Comparison of ENCODE assay signal across 11 cellular contexts in the genomic region with DNA sequence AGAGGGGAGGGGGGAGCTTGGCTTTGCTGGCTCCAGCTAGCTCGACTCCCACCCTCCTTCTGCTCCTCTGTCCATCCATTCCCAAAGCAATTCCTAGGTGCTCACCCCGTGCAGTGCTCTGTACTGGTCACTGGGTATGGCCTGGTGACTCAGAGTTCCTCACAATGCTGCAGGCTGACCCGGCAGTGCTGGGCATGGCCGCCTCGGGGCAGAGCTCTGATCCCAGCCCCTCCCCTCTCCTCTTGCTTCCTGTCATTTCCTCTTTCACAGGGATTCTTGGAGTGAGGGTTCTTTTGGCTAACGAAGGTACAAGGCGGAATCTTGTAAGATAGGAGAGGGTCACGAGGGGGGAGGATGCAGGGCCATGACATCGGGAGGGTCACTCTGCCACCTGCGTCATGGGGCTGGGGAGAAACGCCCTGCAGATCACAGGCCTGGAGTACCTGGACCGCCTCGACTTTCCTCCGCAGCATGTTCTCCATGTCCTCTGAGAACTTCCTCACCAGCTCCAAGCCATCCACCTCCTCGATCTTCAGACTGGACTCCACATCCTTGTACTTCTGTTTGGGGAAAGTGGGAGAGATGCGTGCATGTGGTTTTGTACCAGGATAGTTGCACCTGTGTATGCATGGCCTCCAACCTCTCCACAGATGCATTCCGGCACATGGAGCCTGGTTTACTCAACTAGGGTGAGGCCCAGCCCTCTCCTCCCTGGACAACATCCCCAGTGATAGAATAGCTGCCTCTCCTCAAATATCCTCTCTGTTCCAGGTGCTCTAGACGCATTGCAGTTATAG. TPM values are rescaled to one million over a fixed set of nuclear protein-coding genes. Genes with fewer than 3 reads are reported as not detected.
DNase-seq lines count a peak whose midpoint lies in the region; ATAC-seq and TF ChIP-seq lines count a peak whose summit lies in the region.
"Had no signal": no experiment of that assay in that cellular context is flagged by ENCODE, and none has a peak within 500 bp of the region (broad histone marks: within the 10 kb centered on the region; RNA-seq: fewer than 3 reads in every experiment).

No MANE protein-coding gene starts in this region.

- H3K9ac ChIP-seq in IMR-90 (ENCODE audit: low read depth, low read length): no peak overlapping the region
- no peak overlapping the region for H3K9ac ChIP-seq in skeletal muscle tissue (ENCODE audit: low read depth in 1 of 3, low read length in 3 of 3)

- no peak overlapping the region for H2BK15ac ChIP-seq in IMR-90 (ENCODE audit: low read depth, low read length)

- no peak overlapping the region for H3K27ac Mint-ChIP-seq in activated CD4-positive, alpha-beta T cell treated with anti-CD3 and anti-CD28 coated beads for 36 hours
- H3K27ac Mint-ChIP-seq in activated naive CD4-positive, alpha-beta T cell treated with anti-CD3 and anti-CD28 coated beads for 36 hours: no peak overlapping the region

- peaks cover under 1% of the 10 kb centered on the region for H3K9me3 Mint-ChIP-seq in activated CD4-positive, alpha-beta T cell treated with anti-CD3 and anti-CD28 coated beads for 36 hours (ENCODE audit: low read depth)
- H3K9me3 Mint-ChIP-seq in activated naive CD4-positive, alpha-beta T cell treated with anti-CD3 and anti-CD28 coated beads for 36 hours: no peaks in the 10 kb centered on the region

- POLR2A ChIA-PET in activated CD4-positive, alpha-beta T cell treated with anti-CD3 and anti-CD28 coated beads for 36 hours (lab: Charles Lee): no interaction called here
- POLR2A ChIA-PET in IMR-90 (lab: Charles Lee; ENCODE audit: unreplicated experiment): no interaction called here

- H3K56ac ChIP-seq in IMR-90 (ENCODE audit: extremely low read depth, insufficient read depth, low read length): no peak overlapping the region

- peak overlapping the region; percentile 70 for H2AFZ ChIP-seq in IMR-90 (replicated peaks; ENCODE audit: low read length, poor library complexity)

- H3K27ac ChIP-seq in IMR-90 (ENCODE audit: insufficient read depth, low read length) (no peak overlapping the region), skeletal muscle tissue (ENCODE audit: low read depth, low read length) (peak overlapping the region; percentile 74), heart left ventricle (no peak overlapping the region)
- H3K27ac ChIP-seq: ascending aorta, suprapubic skin had no signal

- H3K27me3 Mint-ChIP-seq in activated CD4-positive, alpha-beta T cell treated with anti-CD3 and anti-CD28 coated beads for 36 hours: peaks cover 8% of the 10 kb centered on the region
- H3K27me3 Mint-ChIP-seq in activated naive CD4-positive, alpha-beta T cell treated with anti-CD3 and anti-CD28 coated beads for 36 hours (ENCODE audit: low read depth): peaks cover 2% of the 10 kb centered on the region

- H2AK9ac ChIP-seq in IMR-90 (replicated peaks; ENCODE audit: low read depth, low read length, poor library complexity): peak overlapping the region; percentile 70

- intact Hi-C loops in activated CD4-positive, alpha-beta T cell treated with anti-CD3 and anti-CD28 coated beads for 36 hours (cut with DNase I, micrococcal nuclease): loop anchor here in 1 of 2 experiments (10.0 kb wide), 1 partner anchor 578 kb away; no protein-coding TSS in a partner anchor
- intact Hi-C loops in IMR-90 (cut with micrococcal nuclease): no loop called here
- intact Hi-C loops in activated naive CD4-positive, alpha-beta T cell treated with anti-CD3 and anti-CD28 coated beads for 36 hours (cut with micrococcal nuclease): no loop called here
- intact Hi-C loops in heart left ventricle (cut with DNase I): no loop called here

- no peak overlapping the region for H3K4me3 ChIP-seq in IMR-90 (ENCODE audit: insufficient read depth, low read depth, low read length)
- no peak overlapping the region for H3K4me3 ChIP-seq in skeletal muscle tissue (ENCODE audit: low read length in 3 of 3)
- H3K4me3 ChIP-seq in heart left ventricle: no peak overlapping the region
- H3K4me3 ChIP-seq: ascending aorta, suprapubic skin had no signal

- peaks cover 17% of the 10 kb centered on the region for H3K4me1 Mint-ChIP-seq in activated CD4-positive, alpha-beta T cell treated with anti-CD3 and anti-CD28 coated beads for 36 hours
- H3K4me1 Mint-ChIP-seq in activated naive CD4-positive, alpha-beta T cell treated with anti-CD3 and anti-CD28 coated beads for 36 hours (ENCODE audit: low read depth): peaks cover 19% of the 10 kb centered on the region

- no peak overlapping the region for H3K4me3 Mint-ChIP-seq in activated CD4-positive, alpha-beta T cell treated with anti-CD3 and anti-CD28 coated beads for 36 hours
- no peak overlapping the region for H3K4me3 Mint-ChIP-seq in activated naive CD4-positive, alpha-beta T cell treated with anti-CD3 and anti-CD28 coated beads for 36 hours

- no peak overlapping the region for H2AK5ac ChIP-seq in IMR-90 (ENCODE audit: low read depth, low read length)

- H3K9me3 ChIP-seq in IMR-90 (ENCODE audit: control insufficient read depth, insufficient read depth, low read length) (peaks cover 5% of the 10 kb centered on the region), skeletal muscle tissue (ENCODE audit: control insufficient read depth in 3 of 3, low read length in 3 of 3) (no peaks in the 10 kb centered on the region), heart left ventricle (no peaks in the 10 kb centered on the region)
- H3K9me3 ChIP-seq: ascending aorta, suprapubic skin had no signal

- H3K4me2 ChIP-seq in IMR-90 (ENCODE audit: low read depth, low read length): no peak overlapping the region

- H3K9me1 ChIP-seq in IMR-90 (ENCODE audit: insufficient read depth, low read length): no peaks in the 10 kb centered on the region

- no CpG with 5 or more reads among the region's 18 CpGs for WGBS in IMR-90 (ENCODE audit: extremely low coverage in 2 of 2, insufficient read length in 1 of 2), 2 experiments
- 72 to 80% (median 74%) methylated on average over 16 to 18 of the region's 18 CpGs for WGBS in heart left ventricle, 4 donors

- no peaks in the 10 kb centered on the region for H3K36me3 ChIP-seq in IMR-90 (ENCODE audit: control insufficient read depth, insufficient read depth, low read length)
- no peaks in the 10 kb centered on the region for H3K36me3 ChIP-seq in skeletal muscle tissue (ENCODE audit: control insufficient read depth in 3 of 3, insufficient read depth in 3 of 3, low read length in 3 of 3)
- no peaks in the 10 kb centered on the region for H3K36me3 ChIP-seq in heart left ventricle
- H3K36me3 ChIP-seq: ascending aorta, suprapubic skin had no signal

- no peak overlapping the region for H2BK120ac ChIP-seq in IMR-90 (ENCODE audit: low read depth, low read length)

- H4K8ac ChIP-seq in IMR-90 (ENCODE audit: low read depth in 2 of 2, low read length in 2 of 2): no peak overlapping the region

- no peak overlapping the region for H2BK20ac ChIP-seq in IMR-90 (ENCODE audit: low read depth, low read length)

- no peaks in the 10 kb centered on the region for H4K20me1 ChIP-seq in IMR-90 (ENCODE audit: insufficient read depth, low read length)

- H3K79me1 ChIP-seq in IMR-90 (ENCODE audit: low read depth in 1 of 2, low read length in 2 of 2): no peaks in the 10 kb centered on the region

- no peak overlapping the region for H3K4ac ChIP-seq in IMR-90 (ENCODE audit: low read depth, low read length)

- in situ Hi-C loops in IMR-90 (cut with MboI; ENCODE audit: low sequenced_read_pairs): no loop called here

- H3K36me3 Mint-ChIP-seq in activated CD4-positive, alpha-beta T cell treated with anti-CD3 and anti-CD28 coated beads for 36 hours (ENCODE audit: low read depth): peaks cover 1% of the 10 kb centered on the region
- peaks cover 2% of the 10 kb centered on the region for H3K36me3 Mint-ChIP-seq in activated naive CD4-positive, alpha-beta T cell treated with anti-CD3 and anti-CD28 coated beads for 36 hours (ENCODE audit: low read depth)

- no peak overlapping the region for H2BK5ac ChIP-seq in IMR-90 (ENCODE audit: low read depth, low read length, poor library complexity, severe bottlenecking)

- H3K27me3 ChIP-seq in IMR-90 (ENCODE audit: control insufficient read depth, insufficient read depth, low read length) (peaks cover 57% of the 10 kb centered on the region), skeletal muscle tissue (ENCODE audit: control insufficient read depth in 3 of 3, insufficient read depth in 3 of 3, low read length in 3 of 3) (peaks cover 0 to 7% (median 0%) of the 10 kb centered on the region in 3 donors), heart left ventricle (no peaks in the 10 kb centered on the region)
- H3K27me3 ChIP-seq: ascending aorta had no signal

- TF ChIP-seq RAD21 in IMR-90 (IDR thresholded peaks at IDR 0.05; ENCODE audit: low read length): no peak

- H4K91ac ChIP-seq in IMR-90 (ENCODE audit: insufficient read depth, low read depth, low read length): no peak overlapping the region

- no peak for TF ChIP-seq POLR2A in IMR-90 (IDR thresholded peaks at IDR 0.05; ENCODE audit: low read depth, low read length)
- no peak for TF ChIP-seq POLR2A in heart left ventricle (IDR thresholded peaks at IDR 0.05)

- dilution Hi-C loops in IMR-90 (cut with HindIII; ENCODE audit: low sequenced_read_pairs, unreplicated experiment): no loop called here

- H3K14ac ChIP-seq in IMR-90 (replicated peaks; ENCODE audit: low read depth, low read length): no peak overlapping the region

- no peak for TF ChIP-seq CTCF in IMR-90 (conservative IDR thresholded peaks at IDR 0.05; ENCODE audit: low read depth, low read length)
- no peak for TF ChIP-seq CTCF in heart left ventricle (IDR thresholded peaks at IDR 0.05)

- CTCF ChIA-PET in activated CD4-positive, alpha-beta T cell treated with anti-CD3 and anti-CD28 coated beads for 36 hours (lab: Charles Lee): interaction anchor here (0.6 kb wide), 1 partner anchor 198 kb away, joined by 3 read pairs; no protein-coding TSS in a partner anchor
- CTCF ChIA-PET in IMR-90 (lab: Yijun Ruan, JAX): no interaction called here
- CTCF ChIA-PET in activated naive CD4-positive, alpha-beta T cell treated with anti-CD3 and anti-CD28 coated beads for 36 hours (lab: Charles Lee): interaction anchor here (0.5 to 1.6 kb wide), 2 partner anchors 27 to 682 kb away, joined by 4 to 5 read pairs; no protein-coding TSS in a partner anchor

- peak; percentile 3 for DNase-seq in activated CD4-positive, alpha-beta T cell treated with anti-CD3 and anti-CD28 coated beads for 1 hour
- no peak for DNase-seq in activated CD4-positive, alpha-beta T cell treated with anti-CD3 and anti-CD28 coated beads for 36 hours
- DNase-seq in IMR-90 (no peak), germinal center (ENCODE audit: low spot score) (peak; percentile 4), heart left ventricle (no peak)
- DNase-seq in activated naive CD4-positive, alpha-beta T cell treated with anti-CD3 and anti-CD28 coated beads for 36 hours: no peak
- no peak for DNase-seq in stimulated activated CD4-positive, alpha-beta T cell treated with anti-CD3 and anti-CD28 coated beads, Interleukin-12 subunit alpha, Interleukin-12 subunit beta, amount 100 ng/mL, for 4 hours
- DNase-seq: DMS153 had no signal

- H3K4me1 ChIP-seq in IMR-90 (ENCODE audit: control insufficient read depth, insufficient read depth, low read length) (no peaks in the 10 kb centered on the region), skeletal muscle tissue (ENCODE audit: control insufficient read depth in 3 of 3, insufficient read depth in 3 of 3, low read length in 3 of 3) (peaks cover 22 to 40% (median 28%) of the 10 kb centered on the region in 3 donors), heart left ventricle (peaks cover 0 to 20% (median 8%) of the 10 kb centered on the region in 12 donors)

- BruUV-seq in IMR-90 (replicated peaks; lab: Mats Ljungman, UMichigan): no TSS peak

- ATAC-seq in activated CD4-positive, alpha-beta T cell treated with anti-CD3 and anti-CD28 coated beads for 36 hours: no peak
- peak; percentile 87 for ATAC-seq in IMR-90 (ENCODE audit: low read depth)
- no peak for ATAC-seq in heart left ventricle

- H4K5ac ChIP-seq in IMR-90 (ENCODE audit: low read depth, low read length): no peak overlapping the region

- no peak overlapping the region for H3K23ac ChIP-seq in IMR-90 (ENCODE audit: low read depth, low read length)

- no peak overlapping the region for H3K18ac ChIP-seq in IMR-90 (ENCODE audit: low read depth, low read length)

RNA-seq across cellular contexts. Expression of a gene that starts 5.7 kb away (rescaled TPM):
- 1 to 10 TPM; 5.5 to 7.2 TPM for total RNA-seq in activated CD4-positive, alpha-beta T cell treated with anti-CD3 and anti-CD28 coated beads for 36 hours
- total RNA-seq in IMR-90 (2012; rRNA removed): 0.18 and 0.28 TPM in 2 replicates
- 0.22 and 0.65 TPM in 2 replicates for polyA plus RNA-seq in IMR-90 (2012; rRNA removed)
- 0.41 and 0.58 TPM in 2 replicates for polyA plus RNA-seq in IMR-90 (2012; cell fraction: cytosol; rRNA removed)
- polyA plus RNA-seq in IMR-90 (2012; cell fraction: nucleus; rRNA removed; ENCODE audit: low replicate concordance): 1.8 and 3.6 TPM in 2 replicates
- total RNA-seq in skeletal muscle tissue: 0.52 TPM
- total RNA-seq in activated naive CD4-positive, alpha-beta T cell treated with anti-CD3 and anti-CD28 coated beads for 36 hours: 1 to 10 TPM; 2.1 to 2.7 TPM
- total RNA-seq in heart left ventricle: 1 to 10 TPM in 5 of 9 donors, under 1 TPM in 4; 0.10 to 9.0 (median 1.2) TPM
- 1 to 10 TPM in 1 of 2 donors, under 1 TPM in 1; 0.69 to 1.8 TPM for polyA plus RNA-seq in heart left ventricle
- total RNA-seq: ascending aorta had no signal

Comparison
In these comparisons a context has a peak if more than half of its experiments do, and no peak if none do; other contexts are left out.
1. DNase-seq: peak in activated CD4-positive, alpha-beta T cell treated with anti-CD3 and anti-CD28 coated beads for 1 hour (single experiment) and germinal center (single experiment); none in activated CD4-positive, alpha-beta T cell treated with anti-CD3 and anti-CD28 coated beads for 36 hours (single experiment), IMR-90 (single experiment), activated naive CD4-positive, alpha-beta T cell treated with anti-CD3 and anti-CD28 coated beads for 36 hours (single experiment), heart left ventricle (0 of 5) and stimulated activated CD4-positive, alpha-beta T cell treated with anti-CD3 and anti-CD28 coated beads, Interleukin-12 subunit alpha, Interleukin-12 subunit beta, amount 100 ng/mL, for 4 hours (single experiment).